ENCODE assay signal across 1 cellular context in genomic region chr6:166998256-166999144, GRCh38.
TF ChIP-seq lines count a peak whose summit lies in the region.

No MANE protein-coding gene starts in this region.

TF ChIP-seq in K562, 482 proteins besides CTCF, POLR2A, EP300 and RAD21 (continued from another document and continues in another):
- TF ChIP-seq ETS1 (conservative IDR thresholded peaks at IDR 0.05; ENCODE audit: control insufficient read depth, low read depth, low read length) (peak; percentile 60; the same call in 1 of the 2 replicates), RHOXF2B (CRISPR knock-in tag; conservative IDR thresholded peaks at IDR 0.05) (no peak), KDM4B (IDR thresholded peaks at IDR 0.05; ENCODE audit: borderline replicate concordance in 2 of 2, low read depth in 1 of 2) (0 out of 4 replicates have a peak, but pooled peaks of 1 of the 2 experiments have one; percentile 6), CREB3L1 (IDR thresholded peaks at IDR 0.05; ENCODE audit: borderline replicate concordance, low read depth) (peak; percentile 13; the same call in 1 of the 2 replicates), KAT7 (CRISPR knock-in tag; IDR thresholded peaks at IDR 0.05; ENCODE audit: borderline replicate concordance) (peak; percentile 75; the same call in 1 of the 2 replicates), SETDB1 (IDR thresholded peaks at IDR 0.05; ENCODE audit: low read length) (no peak), SOX6 (IDR thresholded peaks at IDR 0.05) (no peak), LEF1 (IDR thresholded peaks at IDR 0.05) (no peak), ZNF347 (CRISPR knock-in tag; IDR thresholded peaks at IDR 0.05; ENCODE audit: low read depth) (no peak), ETV6 (IDR thresholded peaks at IDR 0.05; ENCODE audit: borderline replicate concordance in 1 of 2, low read depth in 2 of 2, low read length in 1 of 2) (no peak), ETV6 (CRISPR knock-in tag; IDR thresholded peaks at IDR 0.05; ENCODE audit: borderline replicate concordance) (peak; percentile 80), TCF7 (IDR thresholded peaks at IDR 0.05; ENCODE audit: borderline replicate concordance) (peak; percentile 85; the same call in 1 of the 2 replicates), KLF1 (tag; IDR thresholded peaks at IDR 0.05) (no peak), POLR2B (IDR thresholded peaks at IDR 0.05; ENCODE audit: low read depth, partially characterized antibody) (peak; percentile 49), KLF10 (CRISPR knock-in tag; IDR thresholded peaks at IDR 0.05) (no peak), TSC22D4 (tag; IDR thresholded peaks at IDR 0.05) (no peak), HDAC1 (IDR thresholded peaks at IDR 0.05) (peak; percentile 15 to 87; a peak in 3 of 4 replicates), ZC3H4 (CRISPR knock-in tag; IDR thresholded peaks at IDR 0.05; ENCODE audit: borderline replicate concordance) (no peak), XRCC5 (IDR thresholded peaks at IDR 0.05; ENCODE audit: low read depth, low read length) (0 out of 2 replicates have a peak, but pooled peaks have one; percentile 46), THAP12 (CRISPR knock-in tag; IDR thresholded peaks at IDR 0.05) (peak; percentile 13; the same call in 1 of the 2 replicates), TOE1 (IDR thresholded peaks at IDR 0.05; ENCODE audit: borderline replicate concordance) (no peak), TOE1 (CRISPR knock-in tag; IDR thresholded peaks at IDR 0.05; ENCODE audit: borderline replicate concordance, low read depth) (0 out of 2 replicates have a peak, but pooled peaks have one; percentile 62), ZNF24 (IDR thresholded peaks at IDR 0.05) (no peak), CREBBP (IDR thresholded peaks at IDR 0.05; ENCODE audit: low read depth, low read length) (no peak), REST (CRISPR knock-in tag; IDR thresholded peaks at IDR 0.05; ENCODE audit: low read depth) (no peak; the same call in 1 of the 2 replicates), ZBTB9 (CRISPR knock-in tag; IDR thresholded peaks at IDR 0.05) (0 out of 2 replicates have a peak, but pooled peaks have one; percentile 63), NR2C2 (CRISPR knock-in tag; IDR thresholded peaks at IDR 0.05) (peak; percentile 3; the same call in 1 of the 2 replicates), NR2C2 (tag; IDR thresholded peaks at IDR 0.05) (no peak), ZNF165 (CRISPR knock-in tag; IDR thresholded peaks at IDR 0.05; ENCODE audit: borderline replicate concordance) (no peak), FOXK1 (CRISPR knock-in tag; IDR thresholded peaks at IDR 0.05; ENCODE audit: borderline replicate concordance) (peak; percentile 27; the same call in 1 of the 2 replicates), IRF9 (tag; IDR thresholded peaks at IDR 0.05) (no peak), MBD2 (IDR thresholded peaks at IDR 0.05; ENCODE audit: borderline replicate concordance, low read depth) (no peak; the same call in 1 of the 2 replicates), POLR2H (tag; IDR thresholded peaks at IDR 0.05; ENCODE audit: low read depth) (no peak), PREB (CRISPR knock-in tag; IDR thresholded peaks at IDR 0.05) (no peak), NONO (IDR thresholded peaks at IDR 0.05; ENCODE audit: low read depth in 2 of 2, low read length in 1 of 2) (peak in 1 of 2 experiments; percentile 3; a peak in 1 of 4 replicates), DPF2 (IDR thresholded peaks at IDR 0.05) (peak; percentile 43; the same call in 1 of the 2 replicates), PHF8 (IDR thresholded peaks at IDR 0.05; ENCODE audit: borderline replicate concordance, low read length) (peak; percentile 84; the same call in 1 of the 2 replicates), PHB (CRISPR knock-in tag; IDR thresholded peaks at IDR 0.05) (0 out of 2 replicates have a peak, but pooled peaks have one; percentile 38), HBP1 (CRISPR knock-in tag; IDR thresholded peaks at IDR 0.05) (no peak), ILK (tag; IDR thresholded peaks at IDR 0.05; ENCODE audit: borderline replicate concordance, low read depth) (no peak), TEAD1 (CRISPR knock-in tag; IDR thresholded peaks at IDR 0.05) (0 out of 4 replicates have a peak, but pooled peaks of 1 of the 2 experiments have one; percentile 4), ZNF764 (CRISPR knock-in tag; IDR thresholded peaks at IDR 0.05; ENCODE audit: low read depth) (no peak), U2AF1 (optimal IDR thresholded peaks at IDR 0.05; ENCODE audit: low read depth, low read length) (peak; percentile 36), KDM5B (IDR thresholded peaks at IDR 0.05; ENCODE audit: insufficient replicate concordance, low read depth, low read length) (peak; percentile 91), CTCFL (IDR thresholded peaks at IDR 0.05; ENCODE audit: borderline replicate concordance, insufficient read depth, low read depth, low read length, poor library complexity, severe bottlenecking) (peak; percentile 14), SIN3B (IDR thresholded peaks at IDR 0.05; ENCODE audit: low read depth) (no peak), ZNF239 (CRISPR knock-in tag; IDR thresholded peaks at IDR 0.05) (no peak), MYBL2 (IDR thresholded peaks at IDR 0.05; ENCODE audit: low read depth) (no peak), MYBL2 (CRISPR knock-in tag; IDR thresholded peaks at IDR 0.05; ENCODE audit: borderline replicate concordance) (no peak; the same call in 1 of the 2 replicates), ZNF217 (CRISPR knock-in tag; IDR thresholded peaks at IDR 0.05) (peak; percentile 75; the same call in 1 of the 2 replicates), ZNF707 (CRISPR knock-in tag; conservative IDR thresholded peaks at IDR 0.05) (no peak), GABPB1 (CRISPR knock-in tag; IDR thresholded peaks at IDR 0.05) (peak; percentile 39; the same call in 1 of the 2 replicates), CHD1 (IDR thresholded peaks at IDR 0.05; ENCODE audit: low read length) (peak; percentile 84), HNRNPL (IDR thresholded peaks at IDR 0.05; ENCODE audit: low read depth, low read length) (no peak)
